ENCODE assay signal across 18 cellular contexts in the genomic region with DNA sequence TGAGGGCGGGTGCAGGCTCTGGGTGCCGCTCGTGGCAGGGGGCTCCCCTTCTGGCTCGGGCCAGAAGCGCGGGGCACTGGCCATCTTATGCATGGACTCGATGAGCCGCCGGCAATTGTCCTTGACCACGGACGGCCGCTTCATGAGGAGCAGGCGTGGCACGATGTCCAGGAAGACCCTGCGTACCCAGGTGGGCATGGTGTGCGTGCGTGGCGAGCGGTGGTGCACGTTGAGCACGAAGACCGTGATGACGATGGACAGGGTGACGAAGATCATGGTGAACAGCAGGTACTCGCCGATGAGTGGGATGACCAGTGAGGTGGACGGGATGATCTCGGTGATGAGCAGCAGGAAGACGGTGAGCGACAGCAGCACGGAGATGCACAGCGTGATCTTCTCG. TPM values are rescaled to one million over a fixed set of nuclear protein-coding genes. Genes with fewer than 3 reads are reported as not detected.
DNase-seq lines count a peak whose midpoint lies in the region; ATAC-seq and TF ChIP-seq lines count a peak whose summit lies in the region.
"Had no signal": no experiment of that assay in that cellular context is flagged by ENCODE, and none has a peak within 500 bp of the region (broad histone marks: within the 10 kb centered on the region; RNA-seq: fewer than 3 reads in every experiment).

No MANE protein-coding gene starts in this region.

- no peaks in the 10 kb centered on the region for H3K9me3 Mint-ChIP-seq in activated naive CD4-positive, alpha-beta T cell treated with anti-CD3 and anti-CD28 coated beads, Interleukin-2, amount 50 U/mL, for 24 hours
- peaks cover 14% of the 10 kb centered on the region for H3K9me3 Mint-ChIP-seq in Caco-2 (ENCODE audit: unreplicated experiment)
- H3K9me3 Mint-ChIP-seq in glutamatergic neuron (ENCODE audit: unreplicated experiment), result peaks cover 19% of the 10 kb centered on the region
- H3K9me3 Mint-ChIP-seq in stimulated activated effector memory CD8-positive, alpha-beta T cell treated with anti-CD3 and anti-CD28 coated beads, Interleukin-12 subunit alpha, Interleukin-12 subunit beta, amount 100 ng/mL, for 72 hours, result peaks cover 4% of the 10 kb centered on the region
- H3K9me3 Mint-ChIP-seq: CD8-positive, alpha-beta memory T cell had no signal

- H3K4me3 ChIP-seq in Caco-2 (ENCODE audit: low read depth, low read length), result no peak overlapping the region
- no peak overlapping the region for H3K4me3 ChIP-seq in Karpas-422 (ENCODE audit: low read length)
- H3K4me3 ChIP-seq: BLaER1 had no signal

- no peak overlapping the region for H3K27ac ChIP-seq in Karpas-422 (ENCODE audit: low read length)
- H3K27ac ChIP-seq: 22Rv1, BLaER1 had no signal

- H3K9ac ChIP-seq in Karpas-422 (ENCODE audit: low read length), result no peak overlapping the region
- H3K9ac ChIP-seq: BLaER1 had no signal

- CTCF ChIA-PET in Caco-2 (lab: Charles Lee), result no interaction called here

- H3K4me1 ChIP-seq in Caco-2 (peaks cover 10% of the 10 kb centered on the region; the same call in 1 of the 2 replicates), Karpas-422 (ENCODE audit: low read length) (no peaks in the 10 kb centered on the region)

- no peak overlapping the region for H3K4me2 ChIP-seq in Karpas-422 (ENCODE audit: low read depth, low read length, poor library complexity, severe bottlenecking)
- H3K4me2 ChIP-seq: BLaER1 had no signal

- TF ChIP-seq CTCF in Caco-2 (IDR thresholded peaks at IDR 0.05; ENCODE audit: insufficient read depth in 1 of 2, low read depth in 1 of 2, low read length in 1 of 2, severe bottlenecking in 1 of 2, unreplicated experiment in 1 of 2) (no peak), glutamatergic neuron (IDR thresholded peaks at IDR 0.05; ENCODE audit: partially characterized antibody, unreplicated experiment) (no peak)

- H3K27me3 ChIP-seq in Caco-2 (replicated peaks; ENCODE audit: control insufficient read depth, insufficient read depth, low read length) (no peaks in the 10 kb centered on the region), Karpas-422 (ENCODE audit: low read length) (no peaks in the 10 kb centered on the region)
- H3K27me3 ChIP-seq: BLaER1 had no signal

- POLR2A ChIA-PET in Caco-2 (lab: Charles Lee), result no interaction called here

- no peaks in the 10 kb centered on the region for H3K4me1 Mint-ChIP-seq in activated naive CD4-positive, alpha-beta T cell treated with anti-CD3 and anti-CD28 coated beads, Interleukin-2, amount 50 U/mL, for 24 hours
- H3K4me1 Mint-ChIP-seq in Caco-2 (ENCODE audit: low read depth, unreplicated experiment) (no peaks in the 10 kb centered on the region), glutamatergic neuron (ENCODE audit: low read depth, unreplicated experiment) (peaks cover 8% of the 10 kb centered on the region)
- no peaks in the 10 kb centered on the region for H3K4me1 Mint-ChIP-seq in stimulated activated effector memory CD8-positive, alpha-beta T cell treated with anti-CD3 and anti-CD28 coated beads, Interleukin-12 subunit alpha, Interleukin-12 subunit beta, amount 100 ng/mL, for 72 hours
- H3K4me1 Mint-ChIP-seq: CD8-positive, alpha-beta memory T cell; IgD-negative memory B cell had no signal

- H3K9me2 ChIP-seq in Karpas-422 (replicated peaks; ENCODE audit: insufficient read depth, low read length), result no peaks in the 10 kb centered on the region

- no peak for ATAC-seq in stimulated activated effector memory CD8-positive, alpha-beta T cell treated with anti-CD3 and anti-CD28 coated beads, Interleukin-12 subunit alpha, Interleukin-12 subunit beta, amount 100 ng/mL, for 72 hours

- H3K27me3 Mint-ChIP-seq in activated naive CD4-positive, alpha-beta T cell treated with anti-CD3 and anti-CD28 coated beads, Interleukin-2, amount 50 U/mL, for 24 hours, result no peaks in the 10 kb centered on the region
- H3K27me3 Mint-ChIP-seq in Caco-2 (ENCODE audit: insufficient read depth, unreplicated experiment), result peaks cover 3% of the 10 kb centered on the region
- peaks cover 20% of the 10 kb centered on the region for H3K27me3 Mint-ChIP-seq in glutamatergic neuron (ENCODE audit: unreplicated experiment)
- H3K27me3 Mint-ChIP-seq: CD8-positive, alpha-beta memory T cell; IgD-negative memory B cell had no signal

- H3K36me3 ChIP-seq in Caco-2 (ENCODE audit: control insufficient read depth, insufficient read depth, low read length) (no peaks in the 10 kb centered on the region), Karpas-422 (ENCODE audit: insufficient read depth, low read length) (no peaks in the 10 kb centered on the region)
- H3K36me3 ChIP-seq: BLaER1 had no signal

- H3K36me3 Mint-ChIP-seq in activated naive CD4-positive, alpha-beta T cell treated with anti-CD3 and anti-CD28 coated beads, Interleukin-2, amount 50 U/mL, for 24 hours, result no peaks in the 10 kb centered on the region
- H3K36me3 Mint-ChIP-seq in Caco-2 (ENCODE audit: insufficient read depth, unreplicated experiment), result no peaks in the 10 kb centered on the region
- H3K36me3 Mint-ChIP-seq in glutamatergic neuron (ENCODE audit: unreplicated experiment), result peaks cover 9% of the 10 kb centered on the region
- H3K36me3 Mint-ChIP-seq in stimulated activated effector memory CD8-positive, alpha-beta T cell treated with anti-CD3 and anti-CD28 coated beads, Interleukin-12 subunit alpha, Interleukin-12 subunit beta, amount 100 ng/mL, for 72 hours, result peaks cover 7% of the 10 kb centered on the region
- H3K36me3 Mint-ChIP-seq: CD8-positive, alpha-beta memory T cell; IgD-negative memory B cell had no signal

- BruUV-seq in Caco-2 (replicated peaks; lab: Mats Ljungman, UMichigan), result no TSS peak

- H3K27ac Mint-ChIP-seq in activated naive CD4-positive, alpha-beta T cell treated with anti-CD3 and anti-CD28 coated beads, Interleukin-2, amount 50 U/mL, for 24 hours, result peak overlapping the region; percentile 73
- H3K27ac Mint-ChIP-seq in Caco-2 (ENCODE audit: unreplicated experiment) (no peak overlapping the region), glutamatergic neuron (ENCODE audit: unreplicated experiment) (peak overlapping the region; percentile 23)
- H3K27ac Mint-ChIP-seq in stimulated activated effector memory CD8-positive, alpha-beta T cell treated with anti-CD3 and anti-CD28 coated beads, Interleukin-12 subunit alpha, Interleukin-12 subunit beta, amount 100 ng/mL, for 72 hours, result peak overlapping the region; percentile 15
- H3K27ac Mint-ChIP-seq: CD8-positive, alpha-beta memory T cell; H9 had no signal

- no peaks in the 10 kb centered on the region for H3K79me2 ChIP-seq in Karpas-422 (ENCODE audit: low read length)

- DNase-seq in activated naive CD4-positive, alpha-beta T cell treated with Interleukin-2 at 50 U/mL for 16 hours, result no peak
- DNase-seq in Caco-2, result no peak
- no peak for DNase-seq in glutamatergic neuron
- DNase-seq in stimulated activated effector memory CD8-positive, alpha-beta T cell treated with anti-CD3 and anti-CD28 coated beads, Interleukin-12 subunit alpha, Interleukin-12 subunit beta, amount 100 ng/mL, for 72 hours (ENCODE audit: low spot score in 2 of 2), result no peak
- DNase-seq in KG1 (lab: John Stamatoyannopoulos, UW), result no peak
- DNase-seq in Karpas-422, result no peak
- DNase-seq: AML-193; CD8-positive, alpha-beta memory T cell; DMS53; GF-D8; GOT3; H9 had no signal

- intact Hi-C loops in Caco-2 (cut with micrococcal nuclease; ENCODE audit: unreplicated experiment), result no loop called here

- H3K4me3 Mint-ChIP-seq in activated naive CD4-positive, alpha-beta T cell treated with anti-CD3 and anti-CD28 coated beads, Interleukin-2, amount 50 U/mL, for 24 hours, result peak overlapping the region; percentile 23
- H3K4me3 Mint-ChIP-seq in Caco-2 (ENCODE audit: unreplicated experiment), result peak overlapping the region; percentile 30
- H3K4me3 Mint-ChIP-seq in glutamatergic neuron (ENCODE audit: unreplicated experiment), result peak overlapping the region; percentile 70
- no peak overlapping the region for H3K4me3 Mint-ChIP-seq in stimulated activated effector memory CD8-positive, alpha-beta T cell treated with anti-CD3 and anti-CD28 coated beads, Interleukin-12 subunit alpha, Interleukin-12 subunit beta, amount 100 ng/mL, for 72 hours
- H3K4me3 Mint-ChIP-seq: CD8-positive, alpha-beta memory T cell; H9; IgD-negative memory B cell had no signal

- no peaks in the 10 kb centered on the region for H4K20me1 ChIP-seq in Karpas-422 (ENCODE audit: insufficient read depth, low read depth, low read length)

- H3K9me3 ChIP-seq in Caco-2 (peaks cover 32% of the 10 kb centered on the region), Karpas-422 (ENCODE audit: low read length) (no peaks in the 10 kb centered on the region; the same call in 1 of the 2 replicates)
- H3K9me3 ChIP-seq: BLaER1 had no signal

- H2AFZ ChIP-seq in Karpas-422 (ENCODE audit: low read length), result no peak overlapping the region

RNA-seq across cellular contexts. Expression of gene CHRNA4, which starts 11.0 kb away (rescaled TPM):
- 0.11 and 0.65 TPM in 2 replicates for total RNA-seq in Caco-2 (2022)
- 165 TPM for total RNA-seq in glutamatergic neuron (ENCODE audit: unreplicated experiment)
- not detected in 2 replicates for total RNA-seq in Karpas-422 (2014; rRNA removed; shearing (Covaris generic); ENCODE audit: low replicate concordance)
- total RNA-seq: CD8-positive, alpha-beta memory T cell; HT-29 had no signal

RNA-seq across cellular contexts. Expression of gene COL20A1, which starts 57.2 kb away (rescaled TPM):
- 0.27 and 0.32 TPM in 2 replicates for total RNA-seq in Caco-2 (2022)
- total RNA-seq in glutamatergic neuron (ENCODE audit: unreplicated experiment), result 2.1 TPM
- 3.1 and 3.4 TPM in 2 replicates for total RNA-seq in Karpas-422 (2014; rRNA removed; shearing (Covaris generic); ENCODE audit: low replicate concordance)
- total RNA-seq: A673 had no signal

Comparison
In these comparisons a context has a peak if more than half of its experiments do, and no peak if none do; other contexts are left out.
1. RNA of gene CHRNA4, which starts 11.0 kb away (total RNA-seq): 165 TPM in glutamatergic neuron (single experiment); 0.11 to 0.65 TPM in Caco-2 and not detected in Karpas-422; every median in the first group is over 100 times any median in the second.